Comparison of ENCODE assay signal across 20 cellular contexts in genomic region chr4:39255916-39256315, GRCh38.
DNase-seq lines count a peak whose midpoint lies in the region; ATAC-seq, FAIRE-seq and TF ChIP-seq lines count a peak whose summit lies in the region.
"Had no signal": no experiment of that assay in that cellular context is flagged by ENCODE, and none has a peak within 500 bp of the region (broad histone marks: within the 10 kb centered on the region; RNA-seq: fewer than 3 reads in every experiment).

No MANE protein-coding gene starts in this region.

- WGBS in upper lobe of left lung, 2 donors, result 80 to 81% methylated on average over 5 of the region's 5 CpGs

- H4K20me1 ChIP-seq in endothelial cell of umbilical vein (replicated peaks; ENCODE audit: control insufficient read depth, extremely low read depth, insufficient read depth, low read length) (no peaks in the 10 kb centered on the region), osteoblast (ENCODE audit: insufficient read depth, low read length) (no peaks in the 10 kb centered on the region)

- no peak for TF ChIP-seq CTCF in endothelial cell of umbilical vein (IDR thresholded peaks at IDR 0.05; ENCODE audit: extremely low read depth in 1 of 2, insufficient read depth in 1 of 2, low read depth in 1 of 2, low read length in 2 of 2)
- TF ChIP-seq CTCF in osteoblast (IDR thresholded peaks at IDR 0.05; ENCODE audit: extremely low read depth, low read depth, low read length), result no peak
- TF ChIP-seq CTCF in upper lobe of left lung (IDR thresholded peaks at IDR 0.05), result no peak

- BruUV-seq in endothelial cell of umbilical vein (replicated peaks; lab: Mats Ljungman, UMichigan), result no TSS peak

- DNase-seq in SJSA1 (ENCODE audit: low read depth in 1 of 2, low spot score in 2 of 2), result peak in 1 of 2 experiments; percentile 57
- DNase-seq in endothelial cell of umbilical vein (ENCODE audit: low read depth, low spot score), result peak; percentile 90
- no peak for DNase-seq in osteoblast (ENCODE audit: insufficient read length, low spot score, missing footprints)
- no peak for DNase-seq in Right ventricle myocardium superior
- DNase-seq in upper lobe of left lung, result no peak
- DNase-seq in ACHN, result no peak
- DNase-seq in cerebellum (ENCODE audit: low spot score), result no peak
- DNase-seq: activated CD4-positive, CD25-positive, alpha-beta regulatory T cell; activated naive CD4-positive, alpha-beta T cell treated with anti-CD3 and anti-CD28 coated beads, Interleukin-2, amount 50 U/mL, for 16 hours; activated T-cell treated with anti-CD3 and anti-CD28 coated beads, Interleukin-2, amount 50 U/mL, for 48 hours; CD4-positive, alpha-beta T cell; DMS79; KG1; midbrain; NCI-H2029 treated with DMSO at 0.1 percent for 48 hours; NCI-H526 treated with DMSO at 0.1 percent for 48 hours; retina; SIG-M5 had no signal

- H3K27me3 ChIP-seq in SJSA1 (replicated peaks), result no peaks in the 10 kb centered on the region
- no peaks in the 10 kb centered on the region for H3K27me3 ChIP-seq in endothelial cell of umbilical vein (ENCODE audit: control insufficient read depth in 2 of 2, insufficient read depth in 2 of 2, low read length in 2 of 2)
- no peaks in the 10 kb centered on the region for H3K27me3 ChIP-seq in osteoblast (ENCODE audit: insufficient read depth, low read length)
- no peaks in the 10 kb centered on the region for H3K27me3 ChIP-seq in upper lobe of left lung

- intact Hi-C loops in endothelial cell of umbilical vein (cut with micrococcal nuclease) (loop anchor here (1.0 to 10.0 kb wide), 8 partner anchors 28 to 269 kb away; partner anchors contain the start of genes LIAS, UGDH and WDR19), Right ventricle myocardium superior (cut with DNase I) (no loop called here)

- H3K36me3 ChIP-seq in SJSA1 (no peaks in the 10 kb centered on the region; the same call in 1 of the 2 replicates), endothelial cell of umbilical vein (ENCODE audit: control insufficient read depth in 2 of 2, extremely low read depth in 1 of 2, insufficient read depth in 2 of 2, low read length in 2 of 2) (no peaks in the 10 kb centered on the region), osteoblast (ENCODE audit: insufficient read depth, low read length) (no peaks in the 10 kb centered on the region), upper lobe of left lung (peaks cover 0 to 23% (median 6%) of the 10 kb centered on the region in 4 donors)

- H3K9me3 ChIP-seq in SJSA1 (replicated peaks) (no peaks in the 10 kb centered on the region), endothelial cell of umbilical vein (replicated peaks; ENCODE audit: control insufficient read depth, insufficient read depth, low read length) (no peaks in the 10 kb centered on the region), osteoblast (ENCODE audit: low read depth, low read length) (no peaks in the 10 kb centered on the region), upper lobe of left lung (no peaks in the 10 kb centered on the region)

- no peaks in the 10 kb centered on the region for H3K9me1 ChIP-seq in endothelial cell of umbilical vein (replicated peaks; ENCODE audit: control insufficient read depth, extremely low read depth, insufficient read depth, low read length)

- peak overlapping the region; percentile 80 for H3K4me2 ChIP-seq in endothelial cell of umbilical vein (ENCODE audit: insufficient read depth, low read length)
- peak overlapping the region; percentile 31 for H3K4me2 ChIP-seq in osteoblast (ENCODE audit: insufficient read depth, low read length)

- H3K27ac ChIP-seq in SJSA1, result peak overlapping the region; percentile 99
- H3K27ac ChIP-seq in endothelial cell of umbilical vein (ENCODE audit: insufficient read depth, low read depth, low read length), result peak overlapping the region; percentile 91
- H3K27ac ChIP-seq in osteoblast (ENCODE audit: low read depth, low read length), result peak overlapping the region; percentile 75
- H3K27ac ChIP-seq in upper lobe of left lung, result peak overlapping the region in 1 of 4 donors; percentile 39

- H3K4me1 ChIP-seq in SJSA1 (replicated peaks) (peaks cover 47% of the 10 kb centered on the region), endothelial cell of umbilical vein (ENCODE audit: control insufficient read depth, extremely low read depth, insufficient read depth, low read length) (peaks cover 32% of the 10 kb centered on the region), osteoblast (ENCODE audit: insufficient read depth, low read length) (peaks cover 31% of the 10 kb centered on the region), upper lobe of left lung (no peaks in the 10 kb centered on the region)

- no peak for TF ChIP-seq EP300 in upper lobe of left lung (IDR thresholded peaks at IDR 0.05)

- dilution Hi-C loops in endothelial cell of umbilical vein (cut with MboI; ENCODE audit: extremely low pct_ligation_motif_present, low sequenced_read_pairs), result no loop called here

- H3K79me2 ChIP-seq in endothelial cell of umbilical vein (ENCODE audit: control insufficient read depth, insufficient read depth, low read length) (no peaks in the 10 kb centered on the region), osteoblast (ENCODE audit: insufficient read depth, low read length) (no peaks in the 10 kb centered on the region)

- TF ChIP-seq POLR2A in endothelial cell of umbilical vein (IDR thresholded peaks at IDR 0.05; ENCODE audit: low read depth, low read length) (no peak), upper lobe of left lung (IDR thresholded peaks at IDR 0.05) (no peak)

- ATAC-seq in GM18868 (IDR thresholded peaks at IDR 0.05; ENCODE audit: unreplicated experiment) (peak; percentile 49), Right ventricle myocardium superior (ENCODE audit: poor library complexity) (no peak), upper lobe of left lung (ENCODE audit: low FRiP score in 2 of 2) (no peak)

- FAIRE-seq in endothelial cell of umbilical vein (lab: Jason Lieb, UNC), result peak; percentile 48
- FAIRE-seq: frontal cortex had no signal

- H3K4me3 ChIP-seq in SJSA1 (no peak overlapping the region), endothelial cell of umbilical vein (replicated peaks in 1 of 3; ENCODE audit: insufficient read depth in 1 of 3, low read depth in 1 of 3, low read length in 3 of 3) (peak overlapping the region in 1 of 3 experiments; percentile 12), osteoblast (ENCODE audit: insufficient read depth, low read length) (peak overlapping the region; percentile 26), upper lobe of left lung (no peak overlapping the region)

- peak overlapping the region; percentile 84 for H3K9ac ChIP-seq in endothelial cell of umbilical vein (replicated peaks; ENCODE audit: extremely low read depth, insufficient read depth, low read length)

- CTCF ChIA-PET in endothelial cell of umbilical vein (lab: Charles Lee), result interaction anchor here (0.9 to 2.4 kb wide), 8 partner anchors 11 to 200 kb away, joined by 3 to 8 read pairs (median 4); partner anchors contain the start of gene RFC1

- peak overlapping the region; percentile 8 for H2AFZ ChIP-seq in endothelial cell of umbilical vein (ENCODE audit: low read depth, low read length)
- peak overlapping the region; percentile 44 for H2AFZ ChIP-seq in osteoblast (ENCODE audit: low read length)

- in situ Hi-C loops in ACHN (cut with HindIII; ENCODE audit: low pct_ligation_motif_present, low pct_unique_long_range_greater_than_20kb, low sequenced_read_pairs), result no loop called here

- POLR2A ChIA-PET in endothelial cell of umbilical vein (lab: Charles Lee), result interaction anchor here (0.8 kb wide), 1 partner anchor 203 kb away, joined by 3 read pairs; the partner anchor contains the start of genes LIAS and RPL9

TF ChIP-seq in endothelial cell of umbilical vein, 7 proteins besides CTCF, POLR2A, EP300 and RAD21:
- TF ChIP-seq EZH2 (IDR thresholded peaks at IDR 0.05; ENCODE audit: borderline replicate concordance, low read depth, low read length, severe bottlenecking) (no peak), JUN (IDR thresholded peaks at IDR 0.05; ENCODE audit: borderline replicate concordance, insufficient read depth, insufficient read length, low read depth) (no peak), POLR2AphosphoS5 (IDR thresholded peaks at IDR 0.05; ENCODE audit: insufficient read depth, low read depth, low read length) (no peak), GATA2 (IDR thresholded peaks at IDR 0.05; ENCODE audit: insufficient read depth, insufficient read length, low read depth, low read length) (no peak), MYC (IDR thresholded peaks at IDR 0.05; ENCODE audit: low read depth, low read length) (no peak), FOS (IDR thresholded peaks at IDR 0.05; ENCODE audit: borderline replicate concordance, insufficient read depth, low read length) (no peak)
- TF ChIP-seq, protein P1, sequence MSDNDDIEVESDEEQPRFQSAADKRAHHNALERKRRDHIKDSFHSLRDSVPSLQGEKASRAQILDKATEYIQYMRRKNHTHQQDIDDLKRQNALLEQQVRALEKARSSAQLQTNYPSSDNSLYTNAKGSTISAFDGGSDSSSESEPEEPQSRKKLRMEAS (IDR thresholded peaks at IDR 0.05; ENCODE audit: insufficient read depth, insufficient read length), result no peak
TF ChIP-seq in endothelial cell of umbilical vein: peak in this region for 0.
